1 cellular context compared by ENCODE assay signal in genomic region chr12:111777345-111778045, GRCh38.
TF ChIP-seq lines count a peak whose summit lies in the region.

No MANE protein-coding gene starts in this region.

TF ChIP-seq in HepG2, 621 proteins besides CTCF, POLR2A, EP300 and RAD21 (continued from another document and continues in another):
- TF ChIP-seq ZBTB46 (CRISPR knock-in tag; IDR thresholded peaks at IDR 0.05; ENCODE audit: borderline replicate concordance) (no peak), ZNF331 (CRISPR knock-in tag; IDR thresholded peaks at IDR 0.05) (no peak), PREB (CRISPR knock-in tag; IDR thresholded peaks at IDR 0.05) (no peak), HNRNPH1 (optimal IDR thresholded peaks at IDR 0.05; ENCODE audit: low read depth, low read length) (no peak), ZZZ3 (CRISPR knock-in tag; IDR thresholded peaks at IDR 0.05; ENCODE audit: borderline replicate concordance) (no peak), TGIF2 (CRISPR knock-in tag; IDR thresholded peaks at IDR 0.05) (0 out of 2 replicates have a peak, but pooled peaks have one; percentile 54), ZNF709 (CRISPR knock-in tag; IDR thresholded peaks at IDR 0.05) (no peak), SIN3A (IDR thresholded peaks at IDR 0.05; ENCODE audit: borderline replicate concordance, low read depth, low read length) (no peak), TFDP2 (CRISPR knock-in tag; IDR thresholded peaks at IDR 0.05) (0 out of 2 replicates have a peak, but pooled peaks have one; percentile 20), ZNF724P (CRISPR knock-in tag; IDR thresholded peaks at IDR 0.05; ENCODE audit: borderline replicate concordance) (no peak), ZBTB38 (CRISPR knock-in tag; IDR thresholded peaks at IDR 0.05) (peak; percentile 50; the same call in 1 of the 2 replicates), ZHX2 (IDR thresholded peaks at IDR 0.05; ENCODE audit: low read depth) (no peak), ZHX2 (CRISPR knock-in tag; IDR thresholded peaks at IDR 0.05; ENCODE audit: borderline replicate concordance) (no peak), PATZ1 (CRISPR knock-in tag; IDR thresholded peaks at IDR 0.05) (peak; percentile 71), ZNF281 (CRISPR knock-in tag; IDR thresholded peaks at IDR 0.05; ENCODE audit: borderline replicate concordance) (no peak), DZIP1 (CRISPR knock-in tag; IDR thresholded peaks at IDR 0.05) (no peak), ATF2 (CRISPR knock-in tag; IDR thresholded peaks at IDR 0.05) (peak; percentile 51; the same call in 1 of the 2 replicates), KAT8 (CRISPR knock-in tag; IDR thresholded peaks at IDR 0.05) (peak; percentile 57), ZNF256 (CRISPR knock-in tag; conservative IDR thresholded peaks at IDR 0.05) (no peak), ZNF788 (CRISPR knock-in tag; IDR thresholded peaks at IDR 0.05; ENCODE audit: borderline replicate concordance) (no peak), MED8 (CRISPR knock-in tag; IDR thresholded peaks at IDR 0.05; ENCODE audit: insufficient replicate concordance) (no peak), RCOR2 (CRISPR knock-in tag; IDR thresholded peaks at IDR 0.05) (no peak), SP1 (IDR thresholded peaks at IDR 0.05) (no peak), SP1 (CRISPR knock-in tag; IDR thresholded peaks at IDR 0.05) (no peak), AGO1 (IDR thresholded peaks at IDR 0.05; ENCODE audit: low read depth, low read length, poor library complexity, severe bottlenecking) (no peak), CEBPG (CRISPR knock-in tag; IDR thresholded peaks at IDR 0.05) (peak; percentile 87), ZNF558 (CRISPR knock-in tag; IDR thresholded peaks at IDR 0.05; ENCODE audit: borderline replicate concordance) (no peak), RERE (CRISPR knock-in tag; IDR thresholded peaks at IDR 0.05; ENCODE audit: low read depth) (no peak)
